ENCODE assay signal across 11 cellular contexts in the genomic region with DNA sequence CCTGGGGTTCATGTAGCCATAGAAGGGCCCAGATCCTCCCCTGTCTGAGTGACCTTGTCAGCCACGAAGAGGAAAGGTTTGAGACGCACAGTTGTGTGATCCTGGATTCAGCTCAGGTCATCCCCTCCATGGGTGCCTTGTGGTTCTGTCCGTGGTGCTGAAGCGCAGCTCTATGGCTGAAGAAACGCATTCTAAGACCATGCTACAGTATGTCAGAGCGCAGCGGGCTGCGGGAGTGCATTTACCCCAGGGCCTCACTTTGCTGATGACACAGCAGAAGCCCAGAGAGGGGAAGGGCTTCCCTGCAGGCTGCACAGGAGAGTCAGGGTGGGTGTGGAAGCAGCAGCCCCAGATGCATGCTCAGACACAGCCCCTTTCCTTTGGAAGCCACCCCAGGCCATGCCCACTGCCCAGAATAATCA.
A peak's percentile ranks its signal among the peaks of the same experiment; 100 is the strongest.
DNase-seq lines count a peak whose midpoint lies in the region; ATAC-seq, FAIRE-seq and TF ChIP-seq lines count a peak whose summit lies in the region.
"Had no signal": no experiment of that assay in that cellular context is flagged by ENCODE, and none has a peak within 500 bp of the region (broad histone marks: within the 10 kb centered on the region; RNA-seq: fewer than 3 reads in every experiment).

No MANE protein-coding gene starts in this region.

- H4K8ac ChIP-seq in IMR-90 (ENCODE audit: low read depth in 2 of 2, low read length in 2 of 2), result no peak overlapping the region
- no peak overlapping the region for H4K8ac ChIP-seq in mesenchymal stem cell (ENCODE audit: low read length)

- no peak overlapping the region for H2BK12ac ChIP-seq in mesenchymal stem cell (ENCODE audit: low read length in 2 of 2)

- H2AK9ac ChIP-seq in IMR-90 (replicated peaks; ENCODE audit: low read depth, low read length, poor library complexity), result peak overlapping the region; percentile 6

- in situ Hi-C loops in IMR-90 (cut with MboI; ENCODE audit: low sequenced_read_pairs), result no loop called here

- H4K91ac ChIP-seq in IMR-90 (ENCODE audit: insufficient read depth, low read depth, low read length) (no peak overlapping the region), mesenchymal stem cell (ENCODE audit: low read length) (no peak overlapping the region)

- DNase-seq in Daoy (ENCODE audit: low read depth) (peak; percentile 57), IMR-90 (peak; percentile 28), astrocyte of the hippocampus (ENCODE audit: low read depth, low spot score) (peak; percentile 82), mesenchymal stem cell (peak; percentile 30), frontal cortex (ENCODE audit: low spot score in 2 of 2) (no peak)
- no peak for DNase-seq in stimulated activated naive CD4-positive, alpha-beta T cell treated with Interleukin-2 at 50 U/mL for 16 hours (lab: John Stamatoyannopoulos, UW)
- DNase-seq: NCI-H446 had no signal

- no peak for TF ChIP-seq POLR2A in IMR-90 (IDR thresholded peaks at IDR 0.05; ENCODE audit: low read depth, low read length)

- H3K56ac ChIP-seq in IMR-90 (ENCODE audit: extremely low read depth, insufficient read depth, low read length), result no peak overlapping the region

- POLR2A ChIA-PET in IMR-90 (lab: Charles Lee; ENCODE audit: unreplicated experiment), result no interaction called here

- no peak for TF ChIP-seq CTCF in IMR-90 (conservative IDR thresholded peaks at IDR 0.05; ENCODE audit: low read depth, low read length)

- no peak overlapping the region for H4K5ac ChIP-seq in IMR-90 (ENCODE audit: low read depth, low read length)

- H3K4me2 ChIP-seq in IMR-90 (ENCODE audit: low read depth, low read length) (no peak overlapping the region), mesenchymal stem cell (ENCODE audit: low read length, poor library complexity, severe bottlenecking) (no peak overlapping the region)

- H3K14ac ChIP-seq in IMR-90 (replicated peaks; ENCODE audit: low read depth, low read length) (no peak overlapping the region), mesenchymal stem cell (ENCODE audit: low read length in 2 of 2) (no peak overlapping the region)

- H2BK15ac ChIP-seq in IMR-90 (ENCODE audit: low read depth, low read length) (no peak overlapping the region), mesenchymal stem cell (ENCODE audit: low read depth, poor library complexity, severe bottlenecking) (no peak overlapping the region)

- H3K23ac ChIP-seq in IMR-90 (ENCODE audit: low read depth, low read length), result no peak overlapping the region
- no peak overlapping the region for H3K23ac ChIP-seq in mesenchymal stem cell (ENCODE audit: low read length in 2 of 2)

- peak; percentile 81 for ATAC-seq in IMR-90 (ENCODE audit: low read depth)
- ATAC-seq in GM18502 (IDR thresholded peaks at IDR 0.05; ENCODE audit: poor library complexity, unreplicated experiment), result no peak
- no peak for ATAC-seq in GM19455 (IDR thresholded peaks at IDR 0.05; ENCODE audit: unreplicated experiment)

- no peaks in the 10 kb centered on the region for H4K20me1 ChIP-seq in IMR-90 (ENCODE audit: insufficient read depth, low read length)

- H3K9ac ChIP-seq in IMR-90 (ENCODE audit: low read depth, low read length) (no peak overlapping the region), mesenchymal stem cell (ENCODE audit: low read length) (no peak overlapping the region)

- no TSS peak for BruUV-seq in IMR-90 (replicated peaks; lab: Mats Ljungman, UMichigan)

- H2BK5ac ChIP-seq in IMR-90 (ENCODE audit: low read depth, low read length, poor library complexity, severe bottlenecking) (no peak overlapping the region), mesenchymal stem cell (ENCODE audit: low read depth, low read length, poor library complexity, severe bottlenecking) (no peak overlapping the region)

- H2BK20ac ChIP-seq in IMR-90 (ENCODE audit: low read depth, low read length), result no peak overlapping the region

- no peak overlapping the region for H2AK5ac ChIP-seq in IMR-90 (ENCODE audit: low read depth, low read length)
- H2AK5ac ChIP-seq in mesenchymal stem cell (ENCODE audit: low read length, severe bottlenecking), result no peak overlapping the region

- H3K4me3 ChIP-seq in IMR-90 (ENCODE audit: insufficient read depth, low read depth, low read length) (no peak overlapping the region), mesenchymal stem cell (ENCODE audit: insufficient read depth in 1 of 2, low read depth in 1 of 2, low read length in 2 of 2) (no peak overlapping the region)
- H3K4me3 ChIP-seq: ovary had no signal

- WGBS in IMR-90 (ENCODE audit: extremely low coverage in 2 of 2, insufficient read length in 1 of 2), 2 experiments, result 4% methylated on average over 7 of the region's 8 CpGs; no CpG with 5 or more reads in 1 of the 2 experiments
- WGBS in mesenchymal stem cell, result 36% methylated on average over 8 of the region's 8 CpGs

- CTCF ChIA-PET in IMR-90 (lab: Yijun Ruan, JAX), result no interaction called here

- peak overlapping the region; percentile 23 for H2AFZ ChIP-seq in IMR-90 (replicated peaks; ENCODE audit: low read length, poor library complexity)
- no peak overlapping the region for H2AFZ ChIP-seq in mesenchymal stem cell (ENCODE audit: low read depth, low read length)

- no peak for TF ChIP-seq RAD21 in IMR-90 (IDR thresholded peaks at IDR 0.05; ENCODE audit: low read length)

- no peak for FAIRE-seq in frontal cortex (lab: Jason Lieb, UNC)
- FAIRE-seq: colon had no signal

- H3K36me3 ChIP-seq in IMR-90 (ENCODE audit: control insufficient read depth, insufficient read depth, low read length), result no peaks in the 10 kb centered on the region
- no peaks in the 10 kb centered on the region for H3K36me3 ChIP-seq in mesenchymal stem cell (ENCODE audit: control insufficient read depth in 1 of 2, insufficient read depth in 2 of 2, low read depth in 1 of 2, low read length in 2 of 2)
- H3K36me3 ChIP-seq: ovary had no signal

- H3K27me3 ChIP-seq in IMR-90 (ENCODE audit: control insufficient read depth, insufficient read depth, low read length) (no peaks in the 10 kb centered on the region; the same call in 1 of the 2 replicates), mesenchymal stem cell (ENCODE audit: control insufficient read depth in 1 of 2, insufficient read depth in 1 of 2, low read length in 2 of 2) (peaks cover 25 to 32% of the 10 kb centered on the region in 2 experiments)
- H3K27me3 ChIP-seq: ovary had no signal

- H2BK120ac ChIP-seq in IMR-90 (ENCODE audit: low read depth, low read length) (no peak overlapping the region), mesenchymal stem cell (ENCODE audit: low read depth, low read length) (no peak overlapping the region)

- H3K4ac ChIP-seq in IMR-90 (ENCODE audit: low read depth, low read length) (no peak overlapping the region), mesenchymal stem cell (ENCODE audit: low read depth in 1 of 2, low read length in 2 of 2) (no peak overlapping the region)

- no peaks in the 10 kb centered on the region for H3K9me1 ChIP-seq in IMR-90 (ENCODE audit: insufficient read depth, low read length)

- H3K27ac ChIP-seq in IMR-90 (ENCODE audit: insufficient read depth, low read length) (no peak overlapping the region), mesenchymal stem cell (ENCODE audit: low read length, poor library complexity, severe bottlenecking) (no peak overlapping the region)
- H3K27ac ChIP-seq: ovary had no signal

- H3K79me1 ChIP-seq in IMR-90 (ENCODE audit: low read depth in 1 of 2, low read length in 2 of 2), result no peaks in the 10 kb centered on the region
- H3K79me1 ChIP-seq in mesenchymal stem cell (replicated peaks; ENCODE audit: low read length, poor library complexity, severe bottlenecking), result no peaks in the 10 kb centered on the region

- intact Hi-C loops in IMR-90 (cut with micrococcal nuclease), result no loop called here

- no peaks in the 10 kb centered on the region for H3K4me1 ChIP-seq in IMR-90 (ENCODE audit: control insufficient read depth, insufficient read depth, low read length)
- no peaks in the 10 kb centered on the region for H3K4me1 ChIP-seq in mesenchymal stem cell (ENCODE audit: control insufficient read depth, insufficient read depth, low read depth, low read length)

- dilution Hi-C loops in IMR-90 (cut with HindIII; ENCODE audit: low sequenced_read_pairs, unreplicated experiment), result no loop called here

- H3K18ac ChIP-seq in IMR-90 (ENCODE audit: low read depth, low read length), result no peak overlapping the region
- H3K18ac ChIP-seq in mesenchymal stem cell (ENCODE audit: low read depth in 1 of 2, low read length in 2 of 2), result no peak overlapping the region

- H3K9me3 ChIP-seq in IMR-90 (ENCODE audit: control insufficient read depth, insufficient read depth, low read length) (no peaks in the 10 kb centered on the region), mesenchymal stem cell (ENCODE audit: control insufficient read depth, low read length) (peaks cover 5% of the 10 kb centered on the region)
- H3K9me3 ChIP-seq: ovary had no signal

TF ChIP-seq in IMR-90, 13 proteins besides CTCF, POLR2A, EP300 and RAD21:
- TF ChIP-seq CEBPB (IDR thresholded peaks at IDR 0.05; ENCODE audit: low read depth, low read length) (no peak), MXI1 (IDR thresholded peaks at IDR 0.05; ENCODE audit: borderline replicate concordance, low read depth, low read length) (peak; percentile 70; the same call in 1 of the 2 replicates), RCOR1 (IDR thresholded peaks at IDR 0.05; ENCODE audit: insufficient replicate concordance, low read length) (no peak)
- TF ChIP-seq, protein P1, sequence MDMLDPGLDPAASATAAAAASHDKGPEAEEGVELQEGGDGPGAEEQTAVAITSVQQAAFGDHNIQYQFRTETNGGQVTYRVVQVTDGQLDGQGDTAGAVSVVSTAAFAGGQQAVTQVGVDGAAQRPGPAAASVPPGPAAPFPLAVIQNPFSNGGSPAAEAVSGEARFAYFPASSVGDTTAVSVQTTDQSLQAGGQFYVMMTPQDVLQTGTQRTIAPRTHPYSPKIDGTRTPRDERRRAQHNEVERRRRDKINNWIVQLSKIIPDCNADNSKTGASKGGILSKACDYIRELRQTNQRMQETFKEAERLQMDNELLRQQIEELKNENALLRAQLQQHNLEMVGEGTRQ (IDR thresholded peaks at IDR 0.05; ENCODE audit: low read depth, low read length), result no peak

Comparison
In these comparisons a context has a peak if more than half of its experiments do, and no peak if none do; other contexts are left out.
1. DNase-seq: peak in Daoy (single experiment), IMR-90 (single experiment), astrocyte of the hippocampus (single experiment) and mesenchymal stem cell (single experiment); none in stimulated activated naive CD4-positive, alpha-beta T cell treated with Interleukin-2 at 50 U/mL for 16 hours (single experiment) and frontal cortex (0 of 2).